8 cellular contexts compared by ENCODE assay signal in the genomic region with DNA sequence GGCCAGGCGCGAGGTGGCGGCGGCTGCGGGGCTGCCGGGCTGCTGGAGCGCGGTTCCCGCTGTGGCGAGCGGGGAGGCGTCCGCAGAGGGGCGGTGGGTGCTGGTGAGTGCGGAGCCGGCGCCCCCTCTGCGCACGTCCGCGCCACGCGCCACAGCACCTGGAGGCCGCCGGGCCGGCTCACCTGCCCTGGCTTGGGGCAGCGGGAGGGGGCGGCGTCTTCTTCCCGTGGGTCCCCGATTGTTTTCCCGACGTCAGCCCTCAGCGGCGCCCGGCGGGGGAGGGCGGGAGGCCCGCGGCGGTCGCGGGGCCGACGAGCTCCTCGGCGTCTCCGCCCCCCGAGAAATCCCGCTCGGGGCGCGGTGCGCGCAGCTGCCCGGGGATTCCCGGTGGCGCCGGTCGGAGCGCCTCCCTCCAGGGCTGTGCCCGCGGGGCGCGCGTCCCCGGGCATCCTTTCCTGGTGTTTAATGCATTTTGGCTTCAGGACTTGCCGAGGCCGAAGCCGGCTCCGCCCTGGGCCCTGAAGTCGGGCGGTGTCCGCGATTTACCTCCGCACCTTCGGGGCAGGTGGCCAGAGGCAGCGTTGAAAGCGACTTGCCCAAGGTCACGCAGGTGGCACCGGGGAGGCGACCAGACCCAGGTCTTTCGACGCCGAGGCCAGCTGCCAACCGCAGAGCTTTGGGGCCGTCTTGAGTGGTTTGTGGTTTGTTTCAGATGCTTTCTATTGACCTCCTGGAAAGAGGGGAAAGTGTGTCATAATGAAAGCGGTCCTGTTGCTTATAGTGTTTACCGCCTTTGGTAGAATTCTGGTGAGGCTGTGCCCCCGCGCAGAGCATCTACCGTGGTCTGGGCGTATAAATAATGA. TPM values are rescaled to one million over a fixed set of nuclear protein-coding genes. Genes with fewer than 3 reads are reported as not detected.
DNase-seq lines count a peak whose midpoint lies in the region; ATAC-seq and TF ChIP-seq lines count a peak whose summit lies in the region.

No MANE protein-coding gene starts in this region.

- peak; percentile 66 for DNase-seq in NCI-H82 (lab: John Stamatoyannopoulos, UW)
- DNase-seq in NCI-H82 treated with DMSO at 0.1 percent for 48 hours (lab: John Stamatoyannopoulos, UW; ENCODE audit: unreplicated experiment) = no peak
- peak; percentile 2 for DNase-seq in NCI-H226
- peak; percentile 76 for DNase-seq in activated CD8-positive, alpha-beta memory T cell treated with anti-CD3 and anti-CD28 coated beads, Interleukin-2, amount 50 U/mL, for 4 hours
- DNase-seq in endodermal cell = peak; percentile 85
- peak; percentile 56 for DNase-seq in midbrain (lab: John Stamatoyannopoulos, UW)
- DNase-seq in stimulated activated CD8-positive, alpha-beta memory T cell treated with anti-CD3 and anti-CD28 coated beads, Interleukin-15, amount 100 ng/mL, for 4 hours (ENCODE audit: low read depth in 2 of 2) = peak; percentile 50 to 62

- peaks cover 4% of the 10 kb centered on the region for H3K36me3 ChIP-seq in endodermal cell (ENCODE audit: control insufficient read depth, insufficient read depth, low read length)

- H3K27me3 ChIP-seq in endodermal cell (ENCODE audit: control insufficient read depth, insufficient read depth, low read length, poor library complexity, severe bottlenecking) = peaks cover 15% of the 10 kb centered on the region

- H3K36me3 Mint-ChIP-seq in endodermal cell (ENCODE audit: low read depth) = peaks cover 9% of the 10 kb centered on the region

- peak overlapping the region; percentile 82 for H3K27ac Mint-ChIP-seq in endodermal cell

- H3K27me3 Mint-ChIP-seq in endodermal cell (ENCODE audit: insufficient read depth) = peaks cover 32% of the 10 kb centered on the region

- H3K4me3 Mint-ChIP-seq in endodermal cell = peak overlapping the region; percentile 79

- H3K4me3 ChIP-seq in endodermal cell (ENCODE audit: low read length) = peak overlapping the region; percentile 87

- H3K27ac ChIP-seq in endodermal cell (ENCODE audit: low read depth, low read length) = peak overlapping the region; percentile 63

- H3K9me3 ChIP-seq in endodermal cell (ENCODE audit: control insufficient read depth, low read length) = no peaks in the 10 kb centered on the region

- ATAC-seq in HG02884 (IDR thresholded peaks at IDR 0.05; ENCODE audit: unreplicated experiment) = peak; percentile 54

- WGBS in endodermal cell (ENCODE audit: insufficient coverage in 1 of 2, insufficient read length in 1 of 2), 2 experiments = 0 to 1% methylated on average over 11 to 93 of the region's 93 CpGs

- H3K9ac ChIP-seq in endodermal cell (ENCODE audit: extremely low read depth, low read length, poor library complexity, severe bottlenecking) = peak overlapping the region; percentile 50

- peaks cover 11% of the 10 kb centered on the region for H3K4me1 Mint-ChIP-seq in endodermal cell

- no peaks in the 10 kb centered on the region for H3K9me3 Mint-ChIP-seq in endodermal cell

- no peak for TF ChIP-seq CTCF in endodermal cell (conservative IDR thresholded peaks at IDR 0.05)

- peaks cover 5% of the 10 kb centered on the region for H3K4me1 ChIP-seq in endodermal cell (ENCODE audit: control insufficient read depth, insufficient read depth, low read length)

RNA-seq across cellular contexts. Expression of a gene that starts 0.6 kb away (rescaled TPM):
- 10 to 100 TPM; 29.6 to 49.0 TPM for total RNA-seq in endodermal cell
- polyA plus RNA-seq in endodermal cell (2013, experiment 1 of 2) = 31.1 TPM
- 30.1 TPM for polyA plus RNA-seq in endodermal cell (2013, experiment 2 of 2)
